Comparison of ENCODE assay signal across 10 cellular contexts in genomic region chr9:87677776-87678587, GRCh38. TPM values are rescaled to one million over a fixed set of nuclear protein-coding genes. Genes with fewer than 3 reads are reported as not detected.
DNase-seq lines count a peak whose midpoint lies in the region; ATAC-seq, FAIRE-seq and TF ChIP-seq lines count a peak whose summit lies in the region.
"Had no signal": no experiment of that assay in that cellular context is flagged by ENCODE, and none has a peak within 500 bp of the region (broad histone marks: within the 10 kb centered on the region; RNA-seq: fewer than 3 reads in every experiment).

No MANE protein-coding gene starts in this region.

- ATAC-seq in A549 (peak in 1 of 2 experiments; percentile 21; a peak in 2 of 6 replicates), T-helper 17 cell (no peak), body of pancreas (no peak)

- H3K27me3 ChIP-seq in Caco-2 (replicated peaks; ENCODE audit: control insufficient read depth, insufficient read depth, low read length) = no peaks in the 10 kb centered on the region
- H3K27me3 ChIP-seq in SK-N-SH (ENCODE audit: insufficient read depth) = no peaks in the 10 kb centered on the region
- no peaks in the 10 kb centered on the region for H3K27me3 ChIP-seq in body of pancreas

- no peak overlapping the region for H3K4me3 ChIP-seq in A549
- H3K4me3 ChIP-seq in Caco-2 (ENCODE audit: low read depth, low read length) = no peak overlapping the region
- no peak overlapping the region; a peak in 1 of 4 replicates for H3K4me3 ChIP-seq in SK-N-SH (ENCODE audit: low read depth in 2 of 2, low read length in 1 of 2)
- no peak overlapping the region for H3K4me3 ChIP-seq in body of pancreas

- no TSS peak for BruUV-seq in Caco-2 (replicated peaks; lab: Mats Ljungman, UMichigan)

- no peak overlapping the region for H2AFZ ChIP-seq in SK-N-SH (ENCODE audit: low read depth)

- H3K36me3 Mint-ChIP-seq in Caco-2 (ENCODE audit: insufficient read depth, unreplicated experiment) = peaks cover 26% of the 10 kb centered on the region
- peaks cover 2% of the 10 kb centered on the region for H3K36me3 Mint-ChIP-seq in T-helper 17 cell (ENCODE audit: low read depth)
- H3K36me3 Mint-ChIP-seq in glutamatergic neuron (ENCODE audit: unreplicated experiment) = peaks cover 14% of the 10 kb centered on the region
- peaks cover 25% of the 10 kb centered on the region for H3K36me3 Mint-ChIP-seq in progenitor cell of endocrine pancreas (ENCODE audit: insufficient read depth)
- H3K36me3 Mint-ChIP-seq: CD8-positive, alpha-beta memory T cell had no signal

- no peaks in the 10 kb centered on the region for H3K36me3 ChIP-seq in Caco-2 (ENCODE audit: control insufficient read depth, insufficient read depth, low read length)
- H3K36me3 ChIP-seq in SK-N-SH (replicated peaks in 1 of 2; ENCODE audit: control insufficient read depth in 1 of 2, insufficient read depth in 2 of 2, low read length in 1 of 2) = no peaks in the 10 kb centered on the region
- H3K36me3 ChIP-seq in body of pancreas (replicated peaks in 1 of 2; ENCODE audit: insufficient read depth in 1 of 2, low read depth in 2 of 2) = peaks cover 0 to 4% of the 10 kb centered on the region in 2 donors

- H4K20me1 ChIP-seq in SK-N-SH (ENCODE audit: insufficient read depth) = no peaks in the 10 kb centered on the region

- H3K4me1 ChIP-seq in A549 (peaks cover 7% of the 10 kb centered on the region; the same call in 2 of the 3 replicates), Caco-2 (no peaks in the 10 kb centered on the region), SK-N-SH (ENCODE audit: control insufficient read depth in 1 of 2, insufficient read depth in 2 of 2, low read depth in 1 of 2, low read length in 1 of 2) (no peaks in the 10 kb centered on the region; a peak in 1 of 4 replicates), body of pancreas (peaks cover 22% of the 10 kb centered on the region)

- no peaks in the 10 kb centered on the region for H3F3A ChIP-seq in SK-N-SH (replicated peaks; ENCODE audit: insufficient read depth)

- H3K9ac ChIP-seq in SK-N-SH = no peak overlapping the region

- H3K27me3 Mint-ChIP-seq in Caco-2 (ENCODE audit: insufficient read depth, unreplicated experiment) (no peaks in the 10 kb centered on the region), T-helper 17 cell (peaks cover 27% of the 10 kb centered on the region), glutamatergic neuron (ENCODE audit: unreplicated experiment) (peaks cover 11% of the 10 kb centered on the region), progenitor cell of endocrine pancreas (no peaks in the 10 kb centered on the region)
- H3K27me3 Mint-ChIP-seq: CD8-positive, alpha-beta memory T cell had no signal

- H3K27ac ChIP-seq in A549 = no peak overlapping the region
- no peak overlapping the region for H3K27ac ChIP-seq in SK-N-SH (ENCODE audit: low read depth in 2 of 2, low read length in 1 of 2)
- H3K27ac ChIP-seq in body of pancreas = no peak overlapping the region

- no peaks in the 10 kb centered on the region for H3K9me3 Mint-ChIP-seq in Caco-2 (ENCODE audit: unreplicated experiment)
- peaks cover 20% of the 10 kb centered on the region for H3K9me3 Mint-ChIP-seq in glutamatergic neuron (ENCODE audit: unreplicated experiment)
- H3K9me3 Mint-ChIP-seq in progenitor cell of endocrine pancreas (ENCODE audit: low read depth) = no peaks in the 10 kb centered on the region
- H3K9me3 Mint-ChIP-seq: CD8-positive, alpha-beta memory T cell had no signal

- H3K27ac Mint-ChIP-seq in Caco-2 (ENCODE audit: unreplicated experiment) (peak overlapping the region; percentile 39), T-helper 17 cell (no peak overlapping the region), glutamatergic neuron (ENCODE audit: unreplicated experiment) (peak overlapping the region; percentile 77), progenitor cell of endocrine pancreas (no peak overlapping the region)
- H3K27ac Mint-ChIP-seq: CD8-positive, alpha-beta memory T cell had no signal

- DNase-seq in A549 (ENCODE audit: low read depth in 1 of 2, low spot score in 1 of 2) (no peak), Caco-2 (no peak), T-helper 17 cell (no peak), glutamatergic neuron (no peak), SK-N-SH (no peak), progenitor cell of endocrine pancreas (ENCODE audit: low spot score, unreplicated experiment) (no peak), body of pancreas (no peak)
- no peak for DNase-seq in effector CD8-positive, alpha-beta T cell (lab: John Stamatoyannopoulos, UW)
- DNase-seq: CD8-positive, alpha-beta memory T cell had no signal

- TF ChIP-seq EP300 in A549 (IDR thresholded peaks at IDR 0.05) = no peak
- TF ChIP-seq EP300 in SK-N-SH (IDR thresholded peaks at IDR 0.05; ENCODE audit: borderline replicate concordance in 1 of 2, low read depth in 1 of 2, low read length in 1 of 2) = no peak

- TF ChIP-seq RAD21 in A549 (conservative IDR thresholded peaks at IDR 0.05 in 1 of 2, IDR thresholded peaks at IDR 0.05 in 1 of 2) (no peak), SK-N-SH (IDR thresholded peaks at IDR 0.05; ENCODE audit: low read length) (no peak)

- CTCF ChIA-PET in A549 (lab: Yijun Ruan, JAX) = interaction anchor here (0.7 to 21.0 kb wide), 23 partner anchors 7 to 364 kb away, joined by 3 to 473 read pairs (median 3); partner anchors contain the start of genes CTSL, DAPK1 and SPATA31E1
- CTCF ChIA-PET in Caco-2 (lab: Charles Lee) = no interaction called here
- CTCF ChIA-PET in SK-N-SH (lab: Yijun Ruan, JAX) = interaction anchor here (0.8 to 5.0 kb wide), 12 partner anchors 10 to 362 kb away, joined by 3 to 29 read pairs (median 4); partner anchors contain the start of gene CTSL

- FAIRE-seq in A549 (lab: Jason Lieb, UNC) = no peak

- no peak for TF ChIP-seq POLR2A in A549 (IDR thresholded peaks at IDR 0.05; ENCODE audit: low read length)
- no peak for TF ChIP-seq POLR2A in body of pancreas (IDR thresholded peaks at IDR 0.05)

- H3K4me2 ChIP-seq in A549 (no peak overlapping the region), SK-N-SH (no peak overlapping the region)

- H3K4me1 Mint-ChIP-seq in Caco-2 (ENCODE audit: low read depth, unreplicated experiment) (no peaks in the 10 kb centered on the region), T-helper 17 cell (peaks cover 4% of the 10 kb centered on the region), glutamatergic neuron (ENCODE audit: low read depth, unreplicated experiment) (peaks cover 36% of the 10 kb centered on the region), progenitor cell of endocrine pancreas (ENCODE audit: low read depth) (peaks cover 16% of the 10 kb centered on the region)
- H3K4me1 Mint-ChIP-seq: CD8-positive, alpha-beta memory T cell had no signal

- intact Hi-C loops in Caco-2 (cut with micrococcal nuclease; ENCODE audit: unreplicated experiment) = loop anchor here (2.0 kb wide), 1 partner anchor 135 kb away; no protein-coding TSS in a partner anchor
- intact Hi-C loops in body of pancreas (cut with DNase I) = no loop called here

- H3K4me3 Mint-ChIP-seq in Caco-2 (ENCODE audit: unreplicated experiment) (no peak overlapping the region), T-helper 17 cell (peak overlapping the region; percentile 36), glutamatergic neuron (ENCODE audit: unreplicated experiment) (no peak overlapping the region), progenitor cell of endocrine pancreas (ENCODE audit: low read depth) (no peak overlapping the region)
- H3K4me3 Mint-ChIP-seq: CD14-positive monocyte; CD8-positive, alpha-beta memory T cell had no signal

- no peak for TF ChIP-seq CTCF in A549 (IDR thresholded peaks at IDR 0.05)
- no peak for TF ChIP-seq CTCF in Caco-2 (IDR thresholded peaks at IDR 0.05; ENCODE audit: insufficient read depth in 1 of 2, low read depth in 1 of 2, low read length in 1 of 2, severe bottlenecking in 1 of 2, unreplicated experiment in 1 of 2)
- TF ChIP-seq CTCF in glutamatergic neuron (IDR thresholded peaks at IDR 0.05; ENCODE audit: partially characterized antibody, unreplicated experiment) = no peak
- no peak for TF ChIP-seq CTCF in SK-N-SH (IDR thresholded peaks at IDR 0.05)
- no peak for TF ChIP-seq CTCF in progenitor cell of endocrine pancreas (IDR thresholded peaks at IDR 0.05; ENCODE audit: unreplicated experiment)
- TF ChIP-seq CTCF in body of pancreas (IDR thresholded peaks at IDR 0.05) = no peak

- H3K79me2 ChIP-seq in SK-N-SH (ENCODE audit: insufficient read depth) = no peaks in the 10 kb centered on the region

- 91% methylated on average over 17 of the region's 17 CpGs for WGBS in A549 (ENCODE audit: missing lambda C conversion rate)
- 76% methylated on average over 16 of the region's 17 CpGs for WGBS in SK-N-SH (ENCODE audit: low lambda C conversion rate)
- 90 to 93% methylated on average over 17 of the region's 17 CpGs for WGBS in body of pancreas, 2 donors

- POLR2A ChIA-PET in A549 (lab: Yijun Ruan, JAX) (no interaction called here), Caco-2 (lab: Charles Lee) (no interaction called here), SK-N-SH (lab: Yijun Ruan, JAX) (interaction anchor here (1.1 kb wide), 1 partner anchor 48 kb away, joined by 3 read pairs; the partner anchor contains the start of gene CTSL)

- H3K9me3 ChIP-seq in A549 (no peaks in the 10 kb centered on the region), Caco-2 (no peaks in the 10 kb centered on the region), T-helper 17 cell (ENCODE audit: control insufficient read depth, low read length, poor library complexity, severe bottlenecking) (no peaks in the 10 kb centered on the region), SK-N-SH (no peaks in the 10 kb centered on the region), body of pancreas (no peaks in the 10 kb centered on the region)

- H3K9me2 ChIP-seq in SK-N-SH = no peaks in the 10 kb centered on the region

TF ChIP-seq in A549, 52 proteins besides CTCF, POLR2A, EP300 and RAD21:
- peak; percentile 82 for TF ChIP-seq MAFK (IDR thresholded peaks at IDR 0.05; ENCODE audit: partially characterized antibody)
- no peak for TF ChIP-seq CBX8 (IDR thresholded peaks at IDR 0.05)

RNA-seq across cellular contexts. Expression of gene CTSL, which starts 47.9 kb away (rescaled TPM):
- polyA plus RNA-seq in A549 (2011; rRNA removed) = 666 and 725 TPM in 2 replicates
- 308 and 392 TPM in 2 replicates for polyA plus RNA-seq in A549 (2012; cell fraction: cytosol; rRNA removed)
- 321 and 389 TPM in 2 replicates for polyA plus RNA-seq in A549 (2012; cell fraction: nucleus; rRNA removed)
- polyA plus RNA-seq in A549 (2017; fragmentation: RNase III; extraction: RNeasy Plus Mini Kit Qiagen cat#74134 plus additional on column Dnase treatment) = 546 to 902 TPM (median 660 TPM) in 3 replicates
- polyA minus RNA-seq in A549 (2011; rRNA and poly(A)+ RNA removed) = 113 and 147 TPM in 2 replicates
- 40.2 and 50.1 TPM in 2 replicates for total RNA-seq in Caco-2 (2022)
- 1 to 10 TPM; 3.4 to 4.0 TPM for total RNA-seq in T-helper 17 cell
- 28.7 TPM for total RNA-seq in glutamatergic neuron (ENCODE audit: unreplicated experiment)
- 98.3 and 114 TPM in 2 replicates for polyA plus RNA-seq in SK-N-SH (2012; rRNA removed)
- 116 and 135 TPM in 2 replicates for polyA plus RNA-seq in SK-N-SH (2012; cell fraction: cytosol; rRNA removed)
- 40.0 and 57.4 TPM in 2 replicates for polyA plus RNA-seq in SK-N-SH (2012; cell fraction: nucleus; rRNA removed)
- 38.6 and 47.5 TPM in 2 replicates for total RNA-seq in progenitor cell of endocrine pancreas
- total RNA-seq in body of pancreas = 10 to 100 TPM; 45.8 to 60.2 TPM

Comparison
In these comparisons a context has a peak if more than half of its experiments do, and no peak if none do; other contexts are left out.
1. H3K27ac Mint-ChIP-seq: peak in Caco-2 (single experiment) and glutamatergic neuron (single experiment); none in T-helper 17 cell (single experiment) and progenitor cell of endocrine pancreas (single experiment).